11 cellular contexts compared by ENCODE assay signal in genomic region chr1:54327386-54328116, GRCh38.
DNase-seq lines count a peak whose midpoint lies in the region; ATAC-seq, FAIRE-seq and TF ChIP-seq lines count a peak whose summit lies in the region.
"Had no signal": no experiment of that assay in that cellular context is flagged by ENCODE, and none has a peak within 500 bp of the region (broad histone marks: within the 10 kb centered on the region; RNA-seq: fewer than 3 reads in every experiment).

No MANE protein-coding gene starts in this region.

- BruUV-seq in endothelial cell of umbilical vein (replicated peaks; lab: Mats Ljungman, UMichigan) = no TSS peak

- TF ChIP-seq POLR2A in endothelial cell of umbilical vein (IDR thresholded peaks at IDR 0.05; ENCODE audit: low read depth, low read length) (no peak), prostate gland (IDR thresholded peaks at IDR 0.05) (no peak)

- ATAC-seq in HG02571 (IDR thresholded peaks at IDR 0.05; ENCODE audit: unreplicated experiment) (no peak), HG03342 (IDR thresholded peaks at IDR 0.05; ENCODE audit: unreplicated experiment) (no peak), HG03571 (IDR thresholded peaks at IDR 0.05; ENCODE audit: unreplicated experiment) (no peak)

- 72% methylated on average over 15 of the region's 15 CpGs for WGBS in prostate gland

- peak; percentile 65 for DNase-seq in EH (ENCODE audit: low read depth)
- DNase-seq in NCI-H526 (lab: John Stamatoyannopoulos, UW) = peak; percentile 54 to 72
- DNase-seq in endothelial cell of umbilical vein (ENCODE audit: low read depth, low spot score) = peak; percentile 21
- no peak for DNase-seq in prostate gland (ENCODE audit: low spot score)
- no peak for DNase-seq in SHP77 (lab: John Stamatoyannopoulos, UW)
- DNase-seq: NCI-H1436 treated with DMSO at 0.1 percent for 48 hours; stimulated activated CD8-positive, alpha-beta memory T cell treated with anti-CD3 and anti-CD28 coated beads, Interleukin-4, amount 100 ng/mL, for 48 hours had no signal

- TF ChIP-seq CTCF in endothelial cell of umbilical vein (IDR thresholded peaks at IDR 0.05; ENCODE audit: extremely low read depth in 1 of 2, insufficient read depth in 1 of 2, low read depth in 1 of 2, low read length in 2 of 2) (no peak), prostate gland (IDR thresholded peaks at IDR 0.05) (no peak)

- H3K4me1 ChIP-seq in endothelial cell of umbilical vein (ENCODE audit: control insufficient read depth, extremely low read depth, insufficient read depth, low read length) (peaks cover 35% of the 10 kb centered on the region), prostate gland (replicated peaks) (peaks cover 18% of the 10 kb centered on the region)

- no peak overlapping the region for H3K9ac ChIP-seq in endothelial cell of umbilical vein (replicated peaks; ENCODE audit: extremely low read depth, insufficient read depth, low read length)

- CTCF ChIA-PET in endothelial cell of umbilical vein (lab: Charles Lee) = interaction anchor here (0.5 to 3.4 kb wide), 2 partner anchors 8 to 14 kb away, joined by 3 to 15 read pairs; no protein-coding TSS in a partner anchor

- H3K4me2 ChIP-seq in endothelial cell of umbilical vein (ENCODE audit: insufficient read depth, low read length) = peak overlapping the region; percentile 28

- no peaks in the 10 kb centered on the region for H3K9me1 ChIP-seq in endothelial cell of umbilical vein (replicated peaks; ENCODE audit: control insufficient read depth, extremely low read depth, insufficient read depth, low read length)

- H3K9me3 ChIP-seq in endothelial cell of umbilical vein (replicated peaks; ENCODE audit: control insufficient read depth, insufficient read depth, low read length) = no peaks in the 10 kb centered on the region
- no peaks in the 10 kb centered on the region for H3K9me3 ChIP-seq in prostate gland
- H3K9me3 ChIP-seq: neutrophil had no signal

- no peak for FAIRE-seq in endothelial cell of umbilical vein (lab: Jason Lieb, UNC)

- no peaks in the 10 kb centered on the region for H3K27me3 ChIP-seq in endothelial cell of umbilical vein (ENCODE audit: control insufficient read depth in 2 of 2, insufficient read depth in 2 of 2, low read length in 2 of 2)
- no peaks in the 10 kb centered on the region for H3K27me3 ChIP-seq in prostate gland (replicated peaks; ENCODE audit: insufficient read depth)
- H3K27me3 ChIP-seq: neutrophil had no signal

- peaks cover 2% of the 10 kb centered on the region for H4K20me1 ChIP-seq in endothelial cell of umbilical vein (replicated peaks; ENCODE audit: control insufficient read depth, extremely low read depth, insufficient read depth, low read length)

- intact Hi-C loops in endothelial cell of umbilical vein (cut with micrococcal nuclease) = loop anchor here (1.0 kb wide), 1 partner anchor 8 kb away; no protein-coding TSS in a partner anchor
- intact Hi-C loops in prostate gland (cut with DNase I) = loop anchor here (5.0 kb wide), 1 partner anchor 70 kb away; no protein-coding TSS in a partner anchor

- dilution Hi-C loops in endothelial cell of umbilical vein (cut with MboI; ENCODE audit: extremely low pct_ligation_motif_present, low sequenced_read_pairs) = no loop called here

- H3K4me3 ChIP-seq in endothelial cell of umbilical vein (replicated peaks in 1 of 3; ENCODE audit: insufficient read depth in 1 of 3, low read depth in 1 of 3, low read length in 3 of 3) = no peak overlapping the region
- H3K4me3 ChIP-seq in prostate gland = no peak overlapping the region

- POLR2A ChIA-PET in endothelial cell of umbilical vein (lab: Charles Lee) = no interaction called here

- H3K27ac ChIP-seq in endothelial cell of umbilical vein (ENCODE audit: insufficient read depth, low read depth, low read length) (peak overlapping the region; percentile 27), prostate gland (peak overlapping the region; percentile 28 to 59)
- H3K27ac ChIP-seq: neutrophil had no signal

- H3K36me3 ChIP-seq in endothelial cell of umbilical vein (ENCODE audit: control insufficient read depth in 2 of 2, extremely low read depth in 1 of 2, insufficient read depth in 2 of 2, low read length in 2 of 2) = no peaks in the 10 kb centered on the region
- no peaks in the 10 kb centered on the region for H3K36me3 ChIP-seq in prostate gland
- H3K36me3 ChIP-seq: neutrophil had no signal

- peaks cover 66% of the 10 kb centered on the region for H3K79me2 ChIP-seq in endothelial cell of umbilical vein (ENCODE audit: control insufficient read depth, insufficient read depth, low read length)

- no peak overlapping the region for H2AFZ ChIP-seq in endothelial cell of umbilical vein (ENCODE audit: low read depth, low read length)

TF ChIP-seq in endothelial cell of umbilical vein, 7 proteins besides CTCF, POLR2A, EP300 and RAD21:
- TF ChIP-seq MYC (IDR thresholded peaks at IDR 0.05; ENCODE audit: low read depth, low read length) (no peak), POLR2AphosphoS5 (IDR thresholded peaks at IDR 0.05; ENCODE audit: insufficient read depth, low read depth, low read length) (no peak), GATA2 (IDR thresholded peaks at IDR 0.05; ENCODE audit: insufficient read depth, insufficient read length, low read depth, low read length) (no peak), EZH2 (IDR thresholded peaks at IDR 0.05; ENCODE audit: borderline replicate concordance, low read depth, low read length, severe bottlenecking) (no peak), MAX (IDR thresholded peaks at IDR 0.05; ENCODE audit: insufficient read depth, insufficient read length) (no peak), FOS (IDR thresholded peaks at IDR 0.05; ENCODE audit: borderline replicate concordance, insufficient read depth, low read length) (no peak), JUN (IDR thresholded peaks at IDR 0.05; ENCODE audit: borderline replicate concordance, insufficient read depth, insufficient read length, low read depth) (no peak)

Comparison
In these comparisons a context has a peak if more than half of its experiments do, and no peak if none do; other contexts are left out.
1. DNase-seq: peak in EH (single experiment), NCI-H526 (2 of 2) and endothelial cell of umbilical vein (single experiment); none in prostate gland (single experiment) and SHP77 (0 of 2).